Comparison of ENCODE assay signal across 14 cellular contexts in genomic region chr2:127575185-127575765, GRCh38. TPM values are rescaled to one million over a fixed set of nuclear protein-coding genes. Genes with fewer than 3 reads are reported as not detected.
A peak's percentile ranks its signal among the peaks of the same experiment; 100 is the strongest.
DNase-seq lines count a peak whose midpoint lies in the region; ATAC-seq, FAIRE-seq and TF ChIP-seq lines count a peak whose summit lies in the region.
"Had no signal": no experiment of that assay in that cellular context is flagged by ENCODE, and none has a peak within 500 bp of the region (broad histone marks: within the 10 kb centered on the region; RNA-seq: fewer than 3 reads in every experiment).

No MANE protein-coding gene starts in this region.

- no peaks in the 10 kb centered on the region for H4K20me1 ChIP-seq in GM12878 (ENCODE audit: control insufficient read depth, insufficient read depth)

- H3K27me3 ChIP-seq in CD8-positive, alpha-beta T cell (ENCODE audit: insufficient read depth, low read length), result no peaks in the 10 kb centered on the region
- peaks cover 0 to 1% of the 10 kb centered on the region in 2 experiments; a peak in 1 of 4 replicates for H3K27me3 ChIP-seq in GM12878 (replicated peaks in 1 of 2; ENCODE audit: control insufficient read depth in 2 of 2, insufficient read depth in 2 of 2, low read length in 1 of 2)

- peaks cover 11% of the 10 kb centered on the region for H3K4me1 ChIP-seq in CD8-positive, alpha-beta T cell (ENCODE audit: insufficient read depth, low read length)
- peaks cover 23% of the 10 kb centered on the region for H3K4me1 ChIP-seq in GM12878 (ENCODE audit: control insufficient read depth, insufficient read depth, low read length)

- no peaks in the 10 kb centered on the region for H3K27me3 Mint-ChIP-seq in CD8-positive, alpha-beta T cell (ENCODE audit: low read depth)

- no peak for TF ChIP-seq CTCF in CD8-positive, alpha-beta T cell (IDR thresholded peaks at IDR 0.05)
- peak in 1 of 3 experiments; percentile 11; a peak in 1 of 6 replicates for TF ChIP-seq CTCF in GM12878 (IDR thresholded peaks at IDR 0.05 in 2 of 3, conservative IDR thresholded peaks at IDR 0.05 in 1 of 3; ENCODE audit: control insufficient read depth in 2 of 3, extremely low read depth in 1 of 3, insufficient read depth in 1 of 3, low read depth in 3 of 3, low read length in 3 of 3)

- intact Hi-C loops in CD8-positive, alpha-beta T cell (cut with DNase I, micrococcal nuclease), result loop anchor here in 1 of 2 experiments (1.0 kb wide), 1 partner anchor 74 kb away; no protein-coding TSS in a partner anchor
- intact Hi-C loops in GM12878 (cut with micrococcal nuclease; ENCODE audit: unreplicated experiment), result no loop called here

- peak overlapping the region; percentile 16 for H3K4me3 Mint-ChIP-seq in CD8-positive, alpha-beta T cell

- H3K79me2 ChIP-seq in GM12878 (ENCODE audit: control insufficient read depth, insufficient read depth, low read length), result no peaks in the 10 kb centered on the region

- H3K4me1 Mint-ChIP-seq in CD8-positive, alpha-beta T cell (ENCODE audit: low read depth), result peaks cover 16% of the 10 kb centered on the region

- H3K27ac Mint-ChIP-seq in CD8-positive, alpha-beta T cell, result no peak overlapping the region

- no peak overlapping the region for H3K9ac ChIP-seq in GM12878 (ENCODE audit: control insufficient read depth, insufficient read depth, low read length)

- no peak for TF ChIP-seq RAD21 in GM12878 (IDR thresholded peaks at IDR 0.05; ENCODE audit: insufficient read depth, low read depth, low read length)

- no TSS peak for BruUV-seq in GM12878 (replicated peaks; lab: Mats Ljungman, UMichigan)

- H3K4me2 ChIP-seq in GM12878 (ENCODE audit: control insufficient read depth, insufficient read depth), result 0 out of 2 replicates have a peak overlapping the region, but pooled peaks have one; percentile 1

- SMC1A ChIA-PET in GM12878 (lab: Charles Lee; ENCODE audit: uncharacterized antibody, unreplicated experiment), result interaction anchor here (0.7 to 1.2 kb wide), 6 partner anchors 8 to 49 kb away, joined by 3 to 16 read pairs (median 4); partner anchors contain the start of gene IWS1

- H3K9me3 Mint-ChIP-seq in CD8-positive, alpha-beta T cell, result no peaks in the 10 kb centered on the region

- H3K36me3 ChIP-seq in CD8-positive, alpha-beta T cell (ENCODE audit: insufficient read depth, low read length), result no peaks in the 10 kb centered on the region
- no peaks in the 10 kb centered on the region for H3K36me3 ChIP-seq in GM12878 (ENCODE audit: control insufficient read depth in 2 of 2, insufficient read depth in 2 of 2, low read length in 1 of 2)

- no peak for TF ChIP-seq EP300 in GM12878 (IDR thresholded peaks at IDR 0.05; ENCODE audit: borderline replicate concordance in 1 of 2, control insufficient read depth in 1 of 2, low read depth in 2 of 2, low read length in 2 of 2)

- no peak overlapping the region for H3K27ac ChIP-seq in CD8-positive, alpha-beta T cell (ENCODE audit: low read depth, low read length)
- no peak overlapping the region for H3K27ac ChIP-seq in GM12878 (ENCODE audit: control insufficient read depth, insufficient read depth)
- H3K27ac ChIP-seq: foreskin keratinocyte had no signal

- WGBS in GM12878 (ENCODE audit: insufficient coverage, insufficient replicate concordance, low lambda C conversion rate, missing lambda C conversion rate), result 37% methylated on average over 4 of the region's 4 CpGs

- no peak for TF ChIP-seq POLR2A in GM12878 (IDR thresholded peaks at IDR 0.05; ENCODE audit: low read depth, low read length)

- RAD21 ChIA-PET in GM12878 (lab: Charles Lee; ENCODE audit: unreplicated experiment), result interaction anchor here (0.9 to 1.9 kb wide), 4 partner anchors 11 to 66 kb away, joined by 4 to 8 read pairs (median 6); partner anchors contain the start of gene IWS1

- ATAC-seq in CD8-positive, alpha-beta T cell, result no peak
- ATAC-seq in GM12878, result peak; percentile 69
- no peak for ATAC-seq in GM21526 (IDR thresholded peaks at IDR 0.05; ENCODE audit: low FRiP score, unreplicated experiment)

- H3K9me3 ChIP-seq in CD8-positive, alpha-beta T cell (ENCODE audit: low read length), result no peaks in the 10 kb centered on the region
- H3K9me3 ChIP-seq in GM12878 (replicated peaks; ENCODE audit: control insufficient read depth, insufficient read depth, low read length), result no peaks in the 10 kb centered on the region

- H3K4me3 ChIP-seq in CD8-positive, alpha-beta T cell (ENCODE audit: low read depth, low read length), result no peak overlapping the region
- no peak overlapping the region for H3K4me3 ChIP-seq in GM12878

- CTCF ChIA-PET in CD8-positive, alpha-beta T cell (lab: Charles Lee), result interaction anchor here (1.0 to 1.3 kb wide), 2 partner anchors 16 to 75 kb away, joined by 3 to 6 read pairs; no protein-coding TSS in a partner anchor
- CTCF ChIA-PET in GM12878 (lab: Yijun Ruan, JAX), result interaction anchor here (0.5 to 1.8 kb wide), 9 partner anchors 9 to 233 kb away, joined by 3 to 9 read pairs (median 3); no protein-coding TSS in a partner anchor

- in situ Hi-C loops in GM12878 (cut with MboI), result no loop called here

- DNase-seq in CD8-positive, alpha-beta T cell, result peak in 1 of 7 experiments; percentile 5
- no peak for DNase-seq in GM19239 (ENCODE audit: insufficient read length, low spot score)
- peak; percentile 26 for DNase-seq in NOMO-1 treated with dmso at 0.1 percent for 144 hours (lab: John Stamatoyannopoulos, UW; ENCODE audit: unreplicated experiment)
- DNase-seq in GM12878 (ENCODE audit: low read depth, low spot score), result no peak
- DNase-seq in C1 segment of cervical spinal cord (lab: John Stamatoyannopoulos, UW), result no peak
- DNase-seq in stimulated activated naive CD4-positive, alpha-beta T cell treated with Interleukin-2 at 50 U/mL for 16 hours (lab: John Stamatoyannopoulos, UW), result no peak
- DNase-seq in NCI-H2171 (lab: John Stamatoyannopoulos, UW), result no peak
- DNase-seq: effector memory CD4-positive, alpha-beta T cell; foreskin keratinocyte; NCI-H774; T-helper 1 cell had no signal

- H3K36me3 Mint-ChIP-seq in CD8-positive, alpha-beta T cell, result no peaks in the 10 kb centered on the region

- FAIRE-seq in GM19239 (lab: Jason Lieb, UNC) (peak; percentile 68), GM12878 (lab: Jason Lieb, UNC) (no peak)
- FAIRE-seq: HTR-8/SVneo, islet of Langerhans had no signal

- H2AFZ ChIP-seq in GM12878 (ENCODE audit: control insufficient read depth, low read depth, low read length), result no peak overlapping the region

- POLR2A ChIA-PET in CD8-positive, alpha-beta T cell (lab: Charles Lee), result no interaction called here
- POLR2A ChIA-PET in GM12878 (lab: Charles Lee), result interaction anchor here (0.6 to 1.4 kb wide), 4 partner anchors 10 to 249 kb away, joined by 3 to 6 read pairs (median 3); no protein-coding TSS in a partner anchor

TF ChIP-seq in GM12878, 131 proteins besides CTCF, POLR2A, EP300 and RAD21 (continues in another document):
- TF ChIP-seq NFIC (IDR thresholded peaks at IDR 0.05; ENCODE audit: low read depth, low read length) (0 out of 2 replicates have a peak, but pooled peaks have one; percentile 28), MEF2A (IDR thresholded peaks at IDR 0.05; ENCODE audit: insufficient read depth, low read depth, low read length) (peak; percentile 72), ZNF384 (IDR thresholded peaks at IDR 0.05; ENCODE audit: borderline replicate concordance, low read depth, low read length) (peak; percentile 45; the same call in 1 of the 2 replicates)

RNA-seq across cellular contexts. Expression of gene MYO7B, which starts 39.8 kb away (rescaled TPM):
- under 1 TPM; 0.25 to 0.33 TPM for total RNA-seq in CD8-positive, alpha-beta T cell
- total RNA-seq in GM12878 (2013; cell fraction: nucleolus; rRNA removed), result 7.6 and 14.2 TPM in 2 replicates
- total RNA-seq in GM12878 (2014; rRNA removed) (1.6 and 2.9 TPM in 2 replicates), GM12878 (2014; rRNA removed; fragmentation: Illumina TruSeq; extraction: Trizol) (1.6 and 2.2 TPM in 2 replicates), GM12878 (2021) (2.2 and 4.8 TPM in 2 replicates)
- polyA plus RNA-seq in GM12878 (2011; ENCODE audit: low read depth), result 0.83 TPM
- polyA plus RNA-seq in GM12878 (2011; rRNA removed) (0.09 and 0.23 TPM in 2 replicates), GM12878 (2014; fragmentation: Illumina TruSeq; extraction: Trizol) (0.51 and 1.4 TPM in 2 replicates), GM12878 (2014; fragmentation: Nextera tagmentation; extraction: Ambion mirVana) (under 1 TPM; 0.08 to 0.18 TPM), GM12878 (2014; rRNA removed) (1.9 and 2.3 TPM in 2 replicates), GM12878 (2016; fragmentation: Nextera tagmentation; extraction: Ambion mirVana) (under 1 TPM; 0.67 to 0.92 TPM)
- 0.18 and 0.30 TPM in 2 replicates for polyA plus RNA-seq in GM12878 (2011; cell fraction: cytosol; rRNA removed)
- polyA plus RNA-seq in GM12878 (2011; cell fraction: nucleus; rRNA removed), result 0.85 and 1.2 TPM in 2 replicates
- 1.2 and 2.3 TPM in 2 replicates for polyA plus RNA-seq in GM12878 (2012)
- polyA minus RNA-seq in GM12878 (2011; rRNA and poly(A)+ RNA removed), result 0.07 and 0.46 TPM in 2 replicates
- 0.13 TPM in 1 of 2 replicates, not detected in the other for polyA minus RNA-seq in GM12878 (2011; cell fraction: cytosol; rRNA and poly(A)+ RNA removed)
- 0.48 TPM in 2 replicates for polyA minus RNA-seq in GM12878 (2011; cell fraction: nucleus; rRNA and poly(A)+ RNA removed)
- total RNA-seq: foreskin keratinocyte had no signal

RNA-seq across cellular contexts. Expression of gene IWS1, which starts 49.0 kb away (rescaled TPM):
- 10 to 100 TPM; 30.4 to 33.4 TPM for total RNA-seq in CD8-positive, alpha-beta T cell
- 86.7 and 89.4 TPM in 2 replicates for total RNA-seq in GM12878 (2013; cell fraction: nucleolus; rRNA removed)
- 41.0 and 47.9 TPM in 2 replicates for total RNA-seq in GM12878 (2014; rRNA removed)
- total RNA-seq in GM12878 (2014; rRNA removed; fragmentation: Illumina TruSeq; extraction: Trizol), result 66.4 and 68.9 TPM in 2 replicates
- total RNA-seq in GM12878 (2021), result 43.8 and 45.9 TPM in 2 replicates
- 20.0 TPM for polyA plus RNA-seq in GM12878 (2011; ENCODE audit: low read depth)
- 48.6 and 68.4 TPM in 2 replicates for polyA plus RNA-seq in GM12878 (2011; rRNA removed)
- polyA plus RNA-seq in GM12878 (2011; cell fraction: cytosol; rRNA removed), result 20.2 and 21.2 TPM in 2 replicates
- polyA plus RNA-seq in GM12878 (2011; cell fraction: nucleus; rRNA removed), result 23.2 and 30.5 TPM in 2 replicates
- polyA plus RNA-seq in GM12878 (2012), result 33.5 and 36.2 TPM in 2 replicates
- 62.8 and 80.0 TPM in 2 replicates for polyA plus RNA-seq in GM12878 (2014; fragmentation: Illumina TruSeq; extraction: Trizol)
- polyA plus RNA-seq in GM12878 (2014; fragmentation: Nextera tagmentation; extraction: Ambion mirVana), result 10 to 100 TPM; 21.9 to 34.2 TPM
- 36.7 and 37.9 TPM in 2 replicates for polyA plus RNA-seq in GM12878 (2014; rRNA removed)
- polyA plus RNA-seq in GM12878 (2016; fragmentation: Nextera tagmentation; extraction: Ambion mirVana), result 10 to 100 TPM; 45.6 to 53.7 TPM
- 21.1 and 32.0 TPM in 2 replicates for polyA minus RNA-seq in GM12878 (2011; rRNA and poly(A)+ RNA removed)
- polyA minus RNA-seq in GM12878 (2011; cell fraction: cytosol; rRNA and poly(A)+ RNA removed), result 12.8 and 14.9 TPM in 2 replicates
- polyA minus RNA-seq in GM12878 (2011; cell fraction: nucleus; rRNA and poly(A)+ RNA removed), result 14.6 and 27.6 TPM in 2 replicates
